In genomic region chr9:127112056-127112455, GRCh38 we compare ENCODE assay signal across 13 cellular contexts. TPM values are rescaled to one million over a fixed set of nuclear protein-coding genes. Genes with fewer than 3 reads are reported as not detected.
DNase-seq lines count a peak whose midpoint lies in the region; ATAC-seq, FAIRE-seq and TF ChIP-seq lines count a peak whose summit lies in the region.
"Had no signal": no experiment of that assay in that cellular context is flagged by ENCODE, and none has a peak within 500 bp of the region (broad histone marks: within the 10 kb centered on the region; RNA-seq: fewer than 3 reads in every experiment).

No MANE protein-coding gene starts in this region.

- CTCF ChIA-PET in K562 (lab: Yijun Ruan, JAX; ENCODE audit: low intra/inter-chr PET ratio) = interaction anchor here (0.9 kb wide), 1 partner anchor 147 kb away, joined by 3 read pairs; no protein-coding TSS in a partner anchor

- POLR2A ChIA-PET in K562 (lab: Yijun Ruan, JAX) = interaction anchor here (0.6 to 1.0 kb wide), 3 partner anchors 28 to 450 kb away, joined by 3 to 4 read pairs (median 3); no protein-coding TSS in a partner anchor

- in situ Hi-C loops in K562 (cut with MboI) = no loop called here

- H3K4me1 ChIP-seq in HUES64 (ENCODE audit: insufficient read depth, low read length) (peaks cover 22% of the 10 kb centered on the region), K562 (replicated peaks in 1 of 2; ENCODE audit: control insufficient read depth in 2 of 2, insufficient read depth in 2 of 2, low read length in 2 of 2) (peaks cover 0 to 4% of the 10 kb centered on the region in 2 experiments; a peak in 1 of 5 replicates), right atrium auricular region (peaks cover 0 to 76% of the 10 kb centered on the region in 2 donors), stomach (peaks cover 30 to 88% (median 55%) of the 10 kb centered on the region in 4 donors)

- TF ChIP-seq CTCF in K562 (IDR thresholded peaks at IDR 0.05 in 2 of 3, conservative IDR thresholded peaks at IDR 0.05 in 1 of 3; ENCODE audit: insufficient read depth in 2 of 3, low read depth in 1 of 3, low read length in 3 of 3) (no peak), right atrium auricular region (IDR thresholded peaks at IDR 0.05) (no peak), stomach (IDR thresholded peaks at IDR 0.05) (no peak)

- no peak for FAIRE-seq in K562 (lab: Jason Lieb, UNC)
- FAIRE-seq: HTR-8/SVneo had no signal

- TF ChIP-seq POLR2A in K562 (conservative IDR thresholded peaks at IDR 0.05) (no peak), stomach (IDR thresholded peaks at IDR 0.05) (no peak)

- no peak overlapping the region for H3K4me3 ChIP-seq in HUES64 (ENCODE audit: low read length)
- no peak overlapping the region for H3K4me3 ChIP-seq in K562
- H3K4me3 ChIP-seq in right atrium auricular region = no peak overlapping the region
- no peak overlapping the region for H3K4me3 ChIP-seq in stomach

- peak; percentile 56 for ATAC-seq in K562
- ATAC-seq: activated CD8-positive, alpha-beta T cell treated with anti-CD3 and anti-CD28 coated beads for 36 hours had no signal

- intact Hi-C loops in K562 (cut with micrococcal nuclease) (no loop called here), stomach (cut with DNase I; ENCODE audit: low total_unique reads) (no loop called here)

- TF ChIP-seq EP300 in K562 (IDR thresholded peaks at IDR 0.05; ENCODE audit: low read length) (no peak), stomach (IDR thresholded peaks at IDR 0.05) (no peak)

- H3K27ac ChIP-seq in HUES64 (ENCODE audit: low read depth, low read length) = peak overlapping the region; percentile 90; the same call in 1 of the 2 replicates
- H3K27ac ChIP-seq in K562 (ENCODE audit: extremely low read depth, low read depth, low read length) = no peak overlapping the region
- peak overlapping the region; percentile 27 to 46 for H3K27ac ChIP-seq in right atrium auricular region
- H3K27ac ChIP-seq in stomach = peak overlapping the region in 4 of 5 donors; percentile 41 to 79 (median 60)

- H3K9me1 ChIP-seq in K562 (ENCODE audit: control insufficient read depth, insufficient read depth, low read length) = no peaks in the 10 kb centered on the region

- no peak for TF ChIP-seq RAD21 in K562 (CRISPR knock-in tag; conservative IDR thresholded peaks at IDR 0.05 in 1 of 2, IDR thresholded peaks at IDR 0.05 in 1 of 2)

- DNase-seq in K562 (ENCODE audit: extremely low read depth in 1 of 4, low spot score in 3 of 4) (peak in 3 of 4 experiments; percentile 17 to 47 (median 38)), right atrium auricular region (ENCODE audit: low spot score) (peak; percentile 71), stomach (peak; percentile 38)
- DNase-seq in stimulated activated CD4-positive, alpha-beta T cell treated with anti-CD3 and anti-CD28 coated beads, Interleukin-12 subunit alpha, Interleukin-12 subunit beta, amount 100 ng/mL, for 4 hours = no peak
- DNase-seq in activated CD4-positive, CD25-positive, alpha-beta regulatory T cell (lab: John Stamatoyannopoulos, UW) = no peak
- no peak for DNase-seq in activated CD8-positive, alpha-beta memory T cell treated with anti-CD3 and anti-CD28 coated beads, Interleukin-2, amount 50 U/mL, for 4 hours
- no peak for DNase-seq in stimulated activated CD4-positive, alpha-beta T cell treated with anti-CD3 and anti-CD28 coated beads, Interleukin-4, amount 100 ng/mL, for 24 hours
- DNase-seq: activated CD8-positive, alpha-beta T cell treated with anti-CD3 and anti-CD28 coated beads for 36 hours; activated naive CD4-positive, alpha-beta T cell; CD4-positive, CD25-positive, alpha-beta regulatory T cell; NCI-H1694 had no signal

- no TSS peak for BruUV-seq in K562 (replicated peaks; lab: Mats Ljungman, UMichigan)

- H3K36me3 ChIP-seq in HUES64 (ENCODE audit: insufficient read depth, low read length) (no peaks in the 10 kb centered on the region), K562 (ENCODE audit: control insufficient read depth, insufficient read depth, low read length) (no peaks in the 10 kb centered on the region), right atrium auricular region (peaks cover 10% of the 10 kb centered on the region), stomach (peaks cover 0 to 9% (median 4%) of the 10 kb centered on the region in 4 donors)

- WGBS in HUES64 = 22% methylated on average over 7 of the region's 7 CpGs
- 5% methylated on average over 6 of the region's 7 CpGs for WGBS in K562 (ENCODE audit: insufficient coverage, low coverage, missing lambda C conversion rate)
- 15 to 66% (median 38%) methylated on average over 4 to 7 of the region's 7 CpGs for WGBS in stomach, 5 donors

- H3K27me3 ChIP-seq in HUES64 (ENCODE audit: insufficient read depth, low read length) = no peaks in the 10 kb centered on the region
- H3K27me3 ChIP-seq in K562 (ENCODE audit: control insufficient read depth in 2 of 2, insufficient read depth in 2 of 2, low read length in 2 of 2) = peaks cover 20 to 83% of the 10 kb centered on the region in 2 experiments
- no peaks in the 10 kb centered on the region for H3K27me3 ChIP-seq in right atrium auricular region
- H3K27me3 ChIP-seq in stomach = no peaks in the 10 kb centered on the region

- peaks cover 3% of the 10 kb centered on the region; the same call in 1 of the 2 replicates for H4K20me1 ChIP-seq in K562 (replicated peaks; ENCODE audit: control insufficient read depth, insufficient read depth, low read length)

- H3K79me2 ChIP-seq in K562 (ENCODE audit: control insufficient read depth, insufficient read depth, low read length) = no peaks in the 10 kb centered on the region

- H3K9me3 ChIP-seq in HUES64 (ENCODE audit: insufficient read depth, low read depth, low read length) = no peaks in the 10 kb centered on the region
- H3K9me3 ChIP-seq in K562 (replicated peaks; ENCODE audit: control insufficient read depth, insufficient read depth, low read depth, low read length) = no peaks in the 10 kb centered on the region
- H3K9me3 ChIP-seq in right atrium auricular region = no peaks in the 10 kb centered on the region
- no peaks in the 10 kb centered on the region for H3K9me3 ChIP-seq in stomach

- no peak overlapping the region for H3K4me2 ChIP-seq in K562 (ENCODE audit: insufficient read depth, low read length)

- H2AFZ ChIP-seq in K562 (ENCODE audit: low read depth, low read length) = no peak overlapping the region

- no peak overlapping the region for H3K9ac ChIP-seq in HUES64 (ENCODE audit: low read depth, low read length)
- H3K9ac ChIP-seq in K562 (ENCODE audit: insufficient read depth in 1 of 2, low read depth in 2 of 2, low read length in 2 of 2) = no peak overlapping the region

TF ChIP-seq in K562, 482 proteins besides CTCF, POLR2A, EP300 and RAD21:
- TF ChIP-seq ATF1 (CRISPR knock-in tag; IDR thresholded peaks at IDR 0.05) (no peak), ATF1 (tag; IDR thresholded peaks at IDR 0.05) (peak; percentile 55; the same call in 1 of the 2 replicates), ATF7 (IDR thresholded peaks at IDR 0.05) (peak; percentile 43; the same call in 1 of the 2 replicates), NEUROD1 (IDR thresholded peaks at IDR 0.05; ENCODE audit: borderline replicate concordance, low read depth, low read length, partially characterized antibody) (no peak)

RNA-seq across cellular contexts. Expression of gene ANGPTL2, which starts 10.4 kb away (rescaled TPM):
- polyA plus RNA-seq in HUES64 (2013, experiment 1 of 2) = 12.2 TPM
- polyA plus RNA-seq in HUES64 (2013, experiment 2 of 2) = 13.4 TPM
- not detected in 2 replicates for total RNA-seq in K562 (2011; cell fraction: chromatin; rRNA removed; ENCODE audit: low replicate concordance)
- total RNA-seq in K562 (2011; cell fraction: nucleolus; rRNA removed) = not detected in 2 replicates
- total RNA-seq in K562 (2011; cell fraction: nucleoplasm; rRNA removed) = not detected in 2 replicates
- total RNA-seq in K562 (2014; rRNA removed) (not detected in 2 replicates), K562 (2014; rRNA removed; fragmentation: Illumina TruSeq; extraction: Trizol) (not detected in 2 replicates), K562 (2015; rRNA removed; fragmentation: Illumina TruSeq; extraction: Trizol) (not detected in 2 replicates), K562 (2021) (not detected in 2 replicates), right atrium auricular region (10 to 100 TPM; 42.8 to 55.8 TPM), stomach (10 to 100 TPM in 4 of 5 donors, 1 to 10 TPM in 1; 7.8 to 26.3 (median 14.0) TPM)
- polyA plus RNA-seq in K562 (2011; rRNA removed) (not detected in 2 replicates), K562 (2014; fragmentation: Illumina TruSeq; extraction: Trizol) (not detected in 2 replicates), K562 (2014; fragmentation: Nextera tagmentation; extraction: Ambion mirVana) (not detected), K562 (2014; rRNA removed) (not detected in 2 replicates), stomach (1 to 10 TPM; 5.7 to 6.1 (median 5.7) TPM)
- 0.01 TPM in 1 of 2 replicates, not detected in the other for polyA plus RNA-seq in K562 (2011; cell fraction: cytosol; rRNA removed)
- not detected in 2 replicates for polyA plus RNA-seq in K562 (2011; cell fraction: nucleus; rRNA removed)
- 0.03 TPM in 1 of 2 replicates, not detected in the other for polyA plus RNA-seq in K562 (2012)
- polyA minus RNA-seq in K562 (2011; rRNA and poly(A)+ RNA removed) = not detected in 2 replicates
- not detected in 2 replicates for polyA minus RNA-seq in K562 (2011; cell fraction: cytosol; rRNA and poly(A)+ RNA removed)
- not detected in 2 replicates for polyA minus RNA-seq in K562 (2011; cell fraction: nucleus; rRNA and poly(A)+ RNA removed)
- total RNA-seq: activated CD8-positive, alpha-beta T cell treated with anti-CD3 and anti-CD28 coated beads for 36 hours; CD4-positive, CD25-positive, alpha-beta regulatory T cell had no signal
- polyA plus RNA-seq: CD4-positive, CD25-positive, alpha-beta regulatory T cell had no signal

Comparison
In these comparisons a context has a peak if more than half of its experiments do, and no peak if none do; other contexts are left out.
1. DNase-seq: peak in K562 (3 of 4), right atrium auricular region (single experiment) and stomach (single experiment); none in stimulated activated CD4-positive, alpha-beta T cell treated with anti-CD3 and anti-CD28 coated beads, Interleukin-12 subunit alpha, Interleukin-12 subunit beta, amount 100 ng/mL, for 4 hours (single experiment), activated CD4-positive, CD25-positive, alpha-beta regulatory T cell (0 of 4), activated CD8-positive, alpha-beta memory T cell treated with anti-CD3 and anti-CD28 coated beads, Interleukin-2, amount 50 U/mL, for 4 hours (single experiment) and stimulated activated CD4-positive, alpha-beta T cell treated with anti-CD3 and anti-CD28 coated beads, Interleukin-4, amount 100 ng/mL, for 24 hours (single experiment).
2. RNA of gene ANGPTL2, which starts 10.4 kb away (total RNA-seq): 42.8 to 55.8 TPM in right atrium auricular region and 7.8 to 26.3 TPM in stomach; not detected in K562; every median in the first group is over 4 times any median in the second.